29 cellular contexts compared by ENCODE assay signal in the genomic region with DNA sequence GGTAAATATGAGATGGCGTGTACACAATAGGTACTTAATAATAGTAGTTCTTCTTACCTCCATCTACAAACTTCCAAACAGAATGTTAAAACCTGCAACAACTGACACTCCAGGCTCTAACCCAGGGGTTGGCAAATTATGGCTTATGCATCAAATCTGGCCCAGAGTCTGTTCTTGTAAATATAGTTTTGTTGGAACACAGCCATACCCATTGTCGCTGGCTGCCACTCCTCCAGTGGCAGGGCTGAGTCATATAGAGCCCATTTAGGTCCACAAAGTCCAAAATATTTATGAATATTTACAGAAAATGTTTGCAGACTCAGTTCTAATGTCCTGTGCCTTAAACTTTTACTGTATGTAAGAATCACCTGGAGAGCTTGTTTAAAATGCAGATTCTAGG.
A peak's percentile ranks its signal among the peaks of the same experiment; 100 is the strongest.
DNase-seq lines count a peak whose midpoint lies in the region; ATAC-seq and TF ChIP-seq lines count a peak whose summit lies in the region.
"Had no signal": no experiment of that assay in that cellular context is flagged by ENCODE, and none has a peak within 500 bp of the region (broad histone marks: within the 10 kb centered on the region; RNA-seq: fewer than 3 reads in every experiment).

No MANE protein-coding gene starts in this region.

- no peaks in the 10 kb centered on the region for H3K36me3 ChIP-seq in mucosa of descending colon (ENCODE audit: low read depth)
- H3K36me3 ChIP-seq in prostate gland = no peaks in the 10 kb centered on the region
- H3K36me3 ChIP-seq: brain microvascular endothelial cell, left ventricle myocardium inferior, sigmoid colon, WERI-Rb-1 had no signal

- peak; percentile 81 for ATAC-seq in mucosa of descending colon
- ATAC-seq in HG02870 (IDR thresholded peaks at IDR 0.05; ENCODE audit: unreplicated experiment) = no peak
- ATAC-seq in GM18868 (IDR thresholded peaks at IDR 0.05; ENCODE audit: unreplicated experiment) = no peak
- ATAC-seq: activated T-cell treated with anti-CD3 and anti-CD28 coated beads, Interleukin-2, amount 50 U/mL, for 4 hours; GM12878; Panc1 had no signal

- DNase-seq in DMS153 treated with DMSO at 0.1 percent for 48 hours (lab: John Stamatoyannopoulos, UW; ENCODE audit: unreplicated experiment) (peak; percentile 5), DMS153 (lab: John Stamatoyannopoulos, UW) (no peak), LoVo (ENCODE audit: low spot score) (peak; percentile 61), NCI-H748 (lab: John Stamatoyannopoulos, UW; ENCODE audit: unreplicated experiment) (peak; percentile 73), mucosa of descending colon (peak in 1 of 3 donors; percentile 30), prostate gland (ENCODE audit: low spot score) (no peak)
- DNase-seq: activated CD4-positive, alpha-beta T cell treated with anti-CD3 and anti-CD28 coated beads, Interleukin-2, amount 10 ng/mL, durations not matched to agents 7 days and 5 days; activated T-cell treated with anti-CD3 and anti-CD28 coated beads, Interleukin-2, amount 50 U/mL, for 4 hours; brain microvascular endothelial cell; Calu3; effector CD4-positive, alpha-beta T cell; EL; glutamatergic neuron; GM23248; KBM-7; left ventricle myocardium inferior; mesendoderm; NCI-H187 treated with DMSO at 0.1 percent for 48 hours; NCI-H226; SHP77 treated with DMSO at 0.1 percent for 48 hours; sigmoid colon; stimulated activated naive CD4-positive, alpha-beta T cell; testis; WERI-Rb-1 had no signal

- TF ChIP-seq CTCF in mucosa of descending colon (IDR thresholded peaks at IDR 0.05) = no peak
- no peak for TF ChIP-seq CTCF in prostate gland (IDR thresholded peaks at IDR 0.05)

- no peaks in the 10 kb centered on the region for H3K9me3 ChIP-seq in mucosa of descending colon
- H3K9me3 ChIP-seq in prostate gland = no peaks in the 10 kb centered on the region
- H3K9me3 ChIP-seq: left ventricle myocardium inferior, sigmoid colon, testis had no signal

- H3K27ac ChIP-seq in prostate gland = no peak overlapping the region
- H3K27ac ChIP-seq: 22Rv1, brain microvascular endothelial cell, GM23248, left ventricle myocardium inferior, sigmoid colon, testis, WERI-Rb-1 had no signal

- TF ChIP-seq POLR2A in prostate gland (IDR thresholded peaks at IDR 0.05) = no peak

- H3K27me3 ChIP-seq in prostate gland (replicated peaks; ENCODE audit: insufficient read depth) = no peaks in the 10 kb centered on the region
- H3K27me3 ChIP-seq: brain microvascular endothelial cell, sigmoid colon, testis had no signal

- H3K4me3 ChIP-seq in mucosa of descending colon (no peak overlapping the region), prostate gland (no peak overlapping the region)
- H3K4me3 ChIP-seq: GM12878, GM23248, left ventricle myocardium inferior, sigmoid colon, testis had no signal

- H3K4me1 ChIP-seq in mucosa of descending colon (ENCODE audit: low read depth) = peaks cover 3% of the 10 kb centered on the region
- no peaks in the 10 kb centered on the region for H3K4me1 ChIP-seq in prostate gland (replicated peaks)
- H3K4me1 ChIP-seq: left ventricle myocardium inferior had no signal

- 66% methylated on average over 2 of the region's 2 CpGs for WGBS in prostate gland

- intact Hi-C loops in mucosa of descending colon (cut with DNase I, micrococcal nuclease) (no loop called here), prostate gland (cut with DNase I) (no loop called here)

Comparison
In these comparisons a context has a peak if more than half of its experiments do, and no peak if none do; other contexts are left out.
1. DNase-seq: peak in DMS153 treated with DMSO at 0.1 percent for 48 hours (single experiment), LoVo (single experiment) and NCI-H748 (single experiment); none in DMS153 (single experiment) and prostate gland (single experiment).